ENCODE assay signal across 8 cellular contexts in the genomic region with DNA sequence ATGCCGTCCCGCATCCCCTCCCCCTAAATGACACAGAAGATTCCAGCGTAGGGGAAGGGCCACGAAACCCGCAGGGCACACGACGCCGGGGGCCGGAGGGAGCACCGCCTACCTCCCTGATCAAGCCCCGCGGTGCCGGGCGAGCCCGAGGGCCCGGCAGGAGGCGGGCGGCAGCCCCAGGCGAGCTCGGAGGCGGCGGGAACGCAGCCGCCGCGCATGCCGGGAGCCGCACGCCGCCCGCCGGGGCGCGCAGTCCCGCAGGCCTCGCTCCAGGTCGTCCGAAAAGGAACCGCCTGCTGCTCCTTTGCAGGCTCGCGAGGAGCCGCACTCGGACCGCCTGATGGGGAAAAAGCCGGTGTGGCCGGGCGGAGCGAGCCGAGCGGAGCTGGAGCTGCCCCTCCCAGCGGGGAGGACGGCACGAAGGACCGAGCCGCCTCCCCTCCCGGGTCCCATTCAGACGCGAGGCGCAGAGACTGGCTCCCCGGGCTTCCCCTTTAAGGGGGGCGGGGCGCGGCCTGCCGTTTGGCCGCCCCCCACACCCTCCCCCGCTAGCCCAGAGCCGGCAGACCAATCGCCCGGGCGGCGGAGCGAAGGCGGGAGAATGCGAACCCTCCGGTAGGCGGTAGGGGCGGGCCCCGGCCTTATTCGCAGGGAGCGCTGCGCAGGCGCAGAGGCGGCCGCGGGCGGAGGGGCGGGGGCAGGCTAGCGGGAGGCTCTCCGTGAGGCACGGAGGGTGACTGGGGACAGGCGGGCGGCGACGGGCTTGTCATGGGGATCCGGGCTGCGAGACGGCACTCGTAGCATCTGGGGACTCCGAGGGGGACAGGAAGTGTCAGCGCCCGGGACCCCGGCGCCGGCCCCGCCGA. TPM values are rescaled to one million over a fixed set of nuclear protein-coding genes. Genes with fewer than 3 reads are reported as not detected.
DNase-seq lines count a peak whose midpoint lies in the region; ATAC-seq, FAIRE-seq and TF ChIP-seq lines count a peak whose summit lies in the region.

No MANE protein-coding gene starts in this region.

- DNase-seq in AG04449 (ENCODE audit: low read depth, low spot score) (peak; percentile 79), NCI-H2196 (lab: John Stamatoyannopoulos, UW; ENCODE audit: unreplicated experiment) (peak; percentile 91), WERI-Rb-1 (peak; percentile 100), bronchial epithelial cell (ENCODE audit: low read depth) (peak; percentile 90), iPS-NIHi7 (ENCODE audit: extremely low spot score) (peak; percentile 91), smooth muscle cell of the brain vasculature (ENCODE audit: low read depth, low spot score) (peak; percentile 94)

- POLR2A ChIA-PET in AG04449 (lab: Yijun Ruan, JAX), result interaction anchor here (0.6 to 1.0 kb wide), 4 partner anchors 11 to 182 kb away, joined by 3 to 4 read pairs (median 3); no protein-coding TSS in a partner anchor

- no peak for FAIRE-seq in bronchial epithelial cell (lab: Jason Lieb, UNC)

- CTCF ChIA-PET in AG04449 (lab: Yijun Ruan, JAX), result interaction anchor here (1.0 to 1.2 kb wide), 4 partner anchors 12 to 105 kb away, joined by 3 to 5 read pairs (median 4); no protein-coding TSS in a partner anchor

- H3K36me3 ChIP-seq in WERI-Rb-1 (no peaks in the 10 kb centered on the region), bronchial epithelial cell (ENCODE audit: control insufficient read depth, insufficient read depth, low read length) (no peaks in the 10 kb centered on the region)

- H3K27me3 ChIP-seq in WERI-Rb-1 (ENCODE audit: insufficient read depth, low read depth, severe bottlenecking) (no peaks in the 10 kb centered on the region), bronchial epithelial cell (ENCODE audit: control insufficient read depth, insufficient read depth, low read length) (no peaks in the 10 kb centered on the region)

- H3K9me3 ChIP-seq in WERI-Rb-1 (ENCODE audit: severe bottlenecking), result no peaks in the 10 kb centered on the region

- peak; percentile 11 for TF ChIP-seq CTCF in AG04449 (IDR thresholded peaks at IDR 0.05; ENCODE audit: insufficient read depth, low read length, missing control alignments)
- peak; percentile 57 for TF ChIP-seq CTCF in WERI-Rb-1 (IDR thresholded peaks at IDR 0.05; ENCODE audit: low read depth, low read length)
- peak; percentile 38 for TF ChIP-seq CTCF in bronchial epithelial cell (IDR thresholded peaks at IDR 0.05; ENCODE audit: insufficient read depth, low read length, severe bottlenecking)

- peak overlapping the region; percentile 88 for H3K27ac ChIP-seq in WERI-Rb-1

- H3K4me3 ChIP-seq in AG04449 (ENCODE audit: low read depth, low read length), result peak overlapping the region; percentile 93
- H3K4me3 ChIP-seq in WERI-Rb-1 (ENCODE audit: low read depth, low read length), result peak overlapping the region; percentile 64
- H3K4me3 ChIP-seq in bronchial epithelial cell (ENCODE audit: low read depth, low read length), result peak overlapping the region; percentile 88

- ATAC-seq in GM18870 (IDR thresholded peaks at IDR 0.05; ENCODE audit: unreplicated experiment) (peak; percentile 64), HG03135 (IDR thresholded peaks at IDR 0.05; ENCODE audit: unreplicated experiment) (peak; percentile 69)

RNA-seq across cellular contexts. Expression of a gene that starts 0.6 kb away (rescaled TPM):
- total RNA-seq in bronchial epithelial cell, result 21.9 and 23.0 TPM in 2 replicates

RNA-seq across cellular contexts. Expression of a gene that starts 59.9 kb away (rescaled TPM):
- total RNA-seq in bronchial epithelial cell, result 16.3 and 18.1 TPM in 2 replicates

Comparison
In these comparisons a context has a peak if more than half of its experiments do, and no peak if none do; other contexts are left out.
1. Peak in every context shown above with its lines: DNase-seq, ATAC-seq, H3K4me3 ChIP-seq and H3K27ac ChIP-seq.